12 cellular contexts compared by ENCODE assay signal in genomic region chr9:34995288-34996060, GRCh38. TPM values are rescaled to one million over a fixed set of nuclear protein-coding genes. Genes with fewer than 3 reads are reported as not detected.
DNase-seq lines count a peak whose midpoint lies in the region; ATAC-seq and TF ChIP-seq lines count a peak whose summit lies in the region.
"Had no signal": no experiment of that assay in that cellular context is flagged by ENCODE, and none has a peak within 500 bp of the region (broad histone marks: within the 10 kb centered on the region; RNA-seq: fewer than 3 reads in every experiment).

No MANE protein-coding gene starts in this region.

- no peaks in the 10 kb centered on the region for H3K9me3 ChIP-seq in T-helper 17 cell (ENCODE audit: control insufficient read depth, low read length, poor library complexity, severe bottlenecking)

- DNase-seq in D341Med (ENCODE audit: low spot score), result peak; percentile 4
- no peak for DNase-seq in T-helper 17 cell
- peak; percentile 79 for DNase-seq in fibroblast of the aortic adventitia (ENCODE audit: low read depth)
- DNase-seq in neural crest cell (ENCODE audit: low read depth, low spot score), result no peak
- no peak for DNase-seq in DMS53 (lab: John Stamatoyannopoulos, UW)
- DNase-seq in putamen (ENCODE audit: low spot score), result no peak
- no peak for DNase-seq in LoVo (ENCODE audit: low spot score)
- DNase-seq: NCI-H774, retina had no signal

- no peak for TF ChIP-seq CTCF in fibroblast of the aortic adventitia (IDR thresholded peaks at IDR 0.05; ENCODE audit: insufficient read depth, low read length)
- TF ChIP-seq CTCF in neural crest cell (conservative IDR thresholded peaks at IDR 0.05), result no peak

- no peaks in the 10 kb centered on the region for H3K9me3 Mint-ChIP-seq in neural crest cell
- H3K9me3 Mint-ChIP-seq: stimulated activated naive CD8-positive, alpha-beta T cell treated with anti-CD3 and anti-CD28 coated beads, Interleukin-15, Interleukin-2, amounts not matched to agents 100 ng/mL and 50 ng/mL, for 24 hours had no signal

- H3K4me3 Mint-ChIP-seq in T-helper 17 cell, result no peak overlapping the region
- H3K4me3 Mint-ChIP-seq in neural crest cell, result peak overlapping the region; percentile 63
- H3K4me3 Mint-ChIP-seq: stimulated activated naive CD8-positive, alpha-beta T cell treated with anti-CD3 and anti-CD28 coated beads, Interleukin-15, Interleukin-2, amounts not matched to agents 100 ng/mL and 50 ng/mL, for 24 hours had no signal

- peak overlapping the region; percentile 77 for H3K27ac Mint-ChIP-seq in T-helper 17 cell
- H3K27ac Mint-ChIP-seq in neural crest cell (ENCODE audit: unreplicated experiment), result no peak overlapping the region
- H3K27ac Mint-ChIP-seq: stimulated activated naive CD8-positive, alpha-beta T cell treated with anti-CD3 and anti-CD28 coated beads, Interleukin-15, Interleukin-2, amounts not matched to agents 100 ng/mL and 50 ng/mL, for 24 hours had no signal

- H3K4me1 Mint-ChIP-seq in T-helper 17 cell (peaks cover 10% of the 10 kb centered on the region), neural crest cell (peaks cover 33% of the 10 kb centered on the region)

- no peaks in the 10 kb centered on the region for H3K27me3 Mint-ChIP-seq in T-helper 17 cell
- no peaks in the 10 kb centered on the region for H3K27me3 Mint-ChIP-seq in neural crest cell (ENCODE audit: low read depth)
- H3K27me3 Mint-ChIP-seq: stimulated activated naive CD8-positive, alpha-beta T cell treated with anti-CD3 and anti-CD28 coated beads, Interleukin-15, Interleukin-2, amounts not matched to agents 100 ng/mL and 50 ng/mL, for 24 hours had no signal

- H3K4me3 ChIP-seq in fibroblast of the aortic adventitia (ENCODE audit: low read depth, low read length), result no peak overlapping the region

- H3K36me3 Mint-ChIP-seq in T-helper 17 cell (ENCODE audit: low read depth) (peaks cover 8% of the 10 kb centered on the region), neural crest cell (ENCODE audit: low read depth) (peaks cover 4% of the 10 kb centered on the region)

- ATAC-seq in T-helper 17 cell (no peak), HG03521 (IDR thresholded peaks at IDR 0.05; ENCODE audit: unreplicated experiment) (no peak)
- ATAC-seq: HCT116 had no signal

RNA-seq across cellular contexts. Expression of gene DNAJB5, which starts 5.9 kb away (rescaled TPM):
- total RNA-seq in T-helper 17 cell (1 to 10 TPM; 1.4 to 1.8 TPM), fibroblast of the aortic adventitia (ENCODE audit: low replicate concordance) (6.9 and 9.6 TPM in 2 replicates), neural crest cell (27.1 and 28.7 TPM in 2 replicates)

RNA-seq across cellular contexts. Expression of gene PHF24, which starts 37.4 kb away (rescaled TPM):
- total RNA-seq in T-helper 17 cell (not detected), fibroblast of the aortic adventitia (ENCODE audit: low replicate concordance) (under 0.01 and 0.16 TPM in 2 replicates), neural crest cell (0.63 and 1.2 TPM in 2 replicates)

Comparison
In these comparisons a context has a peak if more than half of its experiments do, and no peak if none do; other contexts are left out.
1. DNase-seq: peak in D341Med (single experiment) and fibroblast of the aortic adventitia (single experiment); none in T-helper 17 cell (0 of 3), neural crest cell (single experiment), DMS53 (single experiment), putamen (single experiment) and LoVo (single experiment).